8 cellular contexts compared by ENCODE assay signal in the genomic region with DNA sequence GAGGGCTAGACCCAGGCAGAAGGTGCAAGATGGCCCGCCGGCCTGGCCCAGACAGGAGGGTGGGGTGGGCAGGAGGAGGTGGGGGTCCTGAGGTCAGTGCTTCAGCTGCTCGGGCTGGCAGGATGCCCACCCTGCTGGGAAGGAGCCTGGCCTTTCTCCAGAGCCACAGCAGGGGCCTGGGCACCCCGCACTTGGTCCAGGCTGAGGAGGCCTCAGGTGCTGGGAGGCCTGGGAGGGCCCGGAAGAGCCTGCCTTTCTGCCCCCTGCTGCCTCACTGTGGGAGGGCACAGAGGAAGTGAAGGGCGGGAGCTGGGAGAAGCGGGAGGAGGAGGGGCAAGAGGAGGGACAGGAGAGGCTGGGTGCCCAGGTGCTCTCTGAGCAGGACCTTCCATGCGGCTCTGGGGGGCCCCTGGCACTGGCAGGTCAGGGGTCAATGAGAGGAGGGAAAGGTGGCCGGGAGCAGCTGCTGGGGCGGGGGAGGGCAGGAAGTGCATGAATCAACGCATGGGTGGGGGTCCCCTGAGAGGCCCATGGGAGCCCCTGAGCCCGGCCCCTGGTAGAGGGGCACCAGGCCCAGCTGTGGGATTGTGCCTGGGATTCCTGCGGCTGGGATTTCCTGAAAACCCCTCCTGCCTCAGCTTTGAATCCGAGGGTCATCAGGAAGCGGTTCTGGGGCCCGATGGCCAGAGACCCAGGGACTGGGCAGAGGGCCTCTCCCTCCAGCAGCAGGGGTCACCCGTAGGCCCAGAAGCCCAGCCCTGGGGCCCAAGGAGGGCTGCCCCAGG. TPM values are rescaled to one million over a fixed set of nuclear protein-coding genes. Genes with fewer than 3 reads are reported as not detected.
A peak's percentile ranks its signal among the peaks of the same experiment; 100 is the strongest.
DNase-seq lines count a peak whose midpoint lies in the region; ATAC-seq, FAIRE-seq and TF ChIP-seq lines count a peak whose summit lies in the region.

No MANE protein-coding gene starts in this region.

- peak overlapping the region; percentile 75 to 82 for H3K4me3 Mint-ChIP-seq in activated T-cell treated with anti-CD3 and anti-CD28 coated beads, Interleukin-2, amount 50 U/mL, for 72 hours

- in situ Hi-C loops in G401 (cut with HindIII; ENCODE audit: low sequenced_read_pairs): no loop called here

- H3K9me3 Mint-ChIP-seq in activated T-cell treated with anti-CD3 and anti-CD28 coated beads, Interleukin-2, amount 50 U/mL, for 72 hours: no peaks in the 10 kb centered on the region

- H3K27ac ChIP-seq in OCI-LY7 (ENCODE audit: low read depth, low read length, poor library complexity, severe bottlenecking) (peak overlapping the region; percentile 81), heart left ventricle (peak overlapping the region in 3 of 12 donors; percentile 22 to 93 (median 79))

- ATAC-seq in HG03159 (IDR thresholded peaks at IDR 0.05; ENCODE audit: unreplicated experiment) (peak; percentile 50), heart left ventricle (peak; percentile 37 to 74 (median 72)), HG03469 (IDR thresholded peaks at IDR 0.05; ENCODE audit: unreplicated experiment) (no peak)
- ATAC-seq in activated T-cell treated with anti-CD3 and anti-CD28 coated beads, Interleukin-2, amount 50 U/mL, for 72 hours (replicated peaks in 1 of 2): peak; percentile 52 to 68

- H3K27me3 Mint-ChIP-seq in activated T-cell treated with anti-CD3 and anti-CD28 coated beads, Interleukin-2, amount 50 U/mL, for 72 hours (ENCODE audit: low read depth): no peaks in the 10 kb centered on the region

- no peaks in the 10 kb centered on the region for H3K27me3 ChIP-seq in heart left ventricle

- H3K4me3 ChIP-seq in OCI-LY7 (ENCODE audit: low read depth, low read length, poor library complexity, severe bottlenecking) (peak overlapping the region; percentile 57), heart left ventricle (peak overlapping the region in 1 of 12 donors; percentile 38)

- H3K27ac Mint-ChIP-seq in activated T-cell treated with anti-CD3 and anti-CD28 coated beads, Interleukin-2, amount 50 U/mL, for 72 hours: peak overlapping the region; percentile 86

- H3K36me3 Mint-ChIP-seq in activated T-cell treated with anti-CD3 and anti-CD28 coated beads, Interleukin-2, amount 50 U/mL, for 72 hours (ENCODE audit: insufficient read depth in 2 of 2): no peaks in the 10 kb centered on the region

- CTCF ChIA-PET in OCI-LY7 (lab: Charles Lee; ENCODE audit: unreplicated experiment): interaction anchor here (0.6 to 1.2 kb wide), 3 partner anchors 25 to 76 kb away, joined by 3 to 8 read pairs (median 5); no protein-coding TSS in a partner anchor

- H3K4me1 Mint-ChIP-seq in activated T-cell treated with anti-CD3 and anti-CD28 coated beads, Interleukin-2, amount 50 U/mL, for 72 hours (ENCODE audit: low read depth): peaks cover 54% of the 10 kb centered on the region

- H3K36me3 ChIP-seq in OCI-LY7 (ENCODE audit: insufficient read depth, low read length): no peaks in the 10 kb centered on the region
- H3K36me3 ChIP-seq in heart left ventricle: no peaks in the 10 kb centered on the region

- no TSS peak for BruUV-seq in OCI-LY7 (replicated peaks; lab: Mats Ljungman, UMichigan)

- H2AFZ ChIP-seq in OCI-LY7 (ENCODE audit: low read length): peak overlapping the region; percentile 1; the same call in 1 of the 2 replicates

- FAIRE-seq in GM12891 (lab: Jason Lieb, UNC): peak; percentile 78

- no peaks in the 10 kb centered on the region for H4K20me1 ChIP-seq in OCI-LY7 (ENCODE audit: insufficient read depth, low read length)

- peak overlapping the region; percentile 73 for H3K4me2 ChIP-seq in OCI-LY7 (ENCODE audit: low read length)

- intact Hi-C loops in OCI-LY7 (cut with micrococcal nuclease; ENCODE audit: unreplicated experiment): loop anchor here (1.0 to 5.0 kb wide), 3 partner anchors 25 to 285 kb away; a partner anchor contains a TSS
- intact Hi-C loops in heart left ventricle (cut with DNase I): no loop called here

- 53 to 60% (median 56%) methylated on average over 9 to 17 of the region's 17 CpGs for WGBS in heart left ventricle, 4 donors

- peak; percentile 72 for TF ChIP-seq CTCF in OCI-LY7 (conservative IDR thresholded peaks at IDR 0.05; ENCODE audit: low read length)
- TF ChIP-seq CTCF in heart left ventricle (IDR thresholded peaks at IDR 0.05): peak in 10 of 12 donors; percentile 21 to 48 (median 36)

- H3K4me1 ChIP-seq in OCI-LY7 (ENCODE audit: insufficient read depth, low read length, poor library complexity, severe bottlenecking) (peaks cover 52% of the 10 kb centered on the region), heart left ventricle (peaks cover 0 to 55% (median 7%) of the 10 kb centered on the region in 12 donors)

- no peaks in the 10 kb centered on the region for H3K79me2 ChIP-seq in OCI-LY7 (ENCODE audit: insufficient read depth, low read depth, low read length)

- no peaks in the 10 kb centered on the region for H3K9me3 ChIP-seq in OCI-LY7 (ENCODE audit: low read length)
- H3K9me3 ChIP-seq in heart left ventricle: no peaks in the 10 kb centered on the region

- TF ChIP-seq POLR2A in GM12891 (IDR thresholded peaks at IDR 0.05; ENCODE audit: low read depth, low read length): no peak
- TF ChIP-seq POLR2A in heart left ventricle (IDR thresholded peaks at IDR 0.05): no peak

- POLR2A ChIA-PET in OCI-LY7 (lab: Charles Lee): interaction anchor here (0.6 to 1.5 kb wide), 4 partner anchors 25 to 114 kb away, joined by 3 to 18 read pairs (median 3); a partner anchor contains a TSS

- peak; percentile 67 for DNase-seq in GM12891 (ENCODE audit: insufficient read length, low spot score)
- peak; percentile 89 for DNase-seq in OCI-LY7 (ENCODE audit: low spot score)
- peak; percentile 80 to 85 for DNase-seq in activated T-cell treated with anti-CD3 and anti-CD28 coated beads, Interleukin-2, amount 50 U/mL, for 72 hours
- DNase-seq in heart left ventricle: peak in 3 of 5 donors; percentile 65 to 75 (median 68)
- DNase-seq in stimulated activated CD4-positive, alpha-beta T cell treated with anti-CD3 and anti-CD28 coated beads, Interleukin-15, amount 100 ng/mL, for 24 hours: peak; percentile 88
- DNase-seq in G401 (ENCODE audit: low spot score): no peak

- H3K9me2 ChIP-seq in OCI-LY7 (ENCODE audit: insufficient read depth, low read length): no peaks in the 10 kb centered on the region

TF ChIP-seq in GM12891, 5 proteins besides CTCF, POLR2A, EP300 and RAD21:
- TF ChIP-seq PAX5 (IDR thresholded peaks at IDR 0.05; ENCODE audit: insufficient read depth, low read length, severe bottlenecking) (no peak), SPI1 (IDR thresholded peaks at IDR 0.05; ENCODE audit: low read depth, low read length) (peak; percentile 54; the same call in 1 of the 2 replicates)

RNA-seq across cellular contexts. Expression of a gene that starts 49.9 kb away (rescaled TPM):
- 0.13 TPM for polyA plus RNA-seq in GM12891 (2012; ENCODE audit: low read depth, missing spikeins)
- 4.6 and 5.9 TPM in 2 replicates for total RNA-seq in OCI-LY7 (2014; rRNA removed; shearing (Covaris generic))
- 9.4 and 10.6 TPM in 2 replicates for total RNA-seq in OCI-LY7 (2022)
- 1 to 10 TPM; 3.1 to 5.2 TPM for total RNA-seq in activated T-cell treated with anti-CD3 and anti-CD28 coated beads, Interleukin-2, amount 50 U/mL, for 72 hours
- 10 to 100 TPM; 10.5 to 23.5 (median 15.3) TPM for total RNA-seq in heart left ventricle
- polyA plus RNA-seq in heart left ventricle: 10 to 100 TPM; 13.8 to 19.7 TPM
- total RNA-seq in G401 (2014; rRNA removed; shearing (Covaris generic)): 24.5 and 27.6 TPM in 2 replicates
